Comparison of ENCODE assay signal across 8 cellular contexts in genomic region chr17:34981538-34982241, GRCh38. TPM values are rescaled to one million over a fixed set of nuclear protein-coding genes. Genes with fewer than 3 reads are reported as not detected.
A peak's percentile ranks its signal among the peaks of the same experiment; 100 is the strongest.
DNase-seq lines count a peak whose midpoint lies in the region; ATAC-seq and TF ChIP-seq lines count a peak whose summit lies in the region.

No MANE protein-coding gene starts in this region.

- no peaks in the 10 kb centered on the region for H3K27me3 ChIP-seq in BLaER1
- H3K27me3 ChIP-seq in iPS-18a (ENCODE audit: control insufficient read depth, insufficient read depth, low read length) = no peaks in the 10 kb centered on the region
- no peaks in the 10 kb centered on the region for H3K27me3 ChIP-seq in stomach smooth muscle (ENCODE audit: control insufficient read depth in 1 of 2, insufficient read depth in 2 of 2, low read length in 2 of 2)

- no peak for ATAC-seq in activated CD8-positive, alpha-beta T cell treated with anti-CD3 and anti-CD28 coated beads for 36 hours
- ATAC-seq in HG03139 (IDR thresholded peaks at IDR 0.05; ENCODE audit: unreplicated experiment) (no peak), GM18868 (IDR thresholded peaks at IDR 0.05; ENCODE audit: unreplicated experiment) (no peak), GM18909 (IDR thresholded peaks at IDR 0.05; ENCODE audit: poor library complexity, unreplicated experiment) (no peak)

- H4K20me1 ChIP-seq in BLaER1 = no peaks in the 10 kb centered on the region

- no peaks in the 10 kb centered on the region for H3K9me3 Mint-ChIP-seq in activated CD8-positive, alpha-beta T cell treated with anti-CD3 and anti-CD28 coated beads for 36 hours

- CTCF ChIA-PET in activated CD8-positive, alpha-beta T cell treated with anti-CD3 and anti-CD28 coated beads for 36 hours (lab: Charles Lee) = interaction anchor here (0.6 to 3.9 kb wide), 13 partner anchors 8 to 758 kb away, joined by 3 to 28 read pairs (median 4); partner anchors contain the start of gene RAD51D

- intact Hi-C loops in activated CD8-positive, alpha-beta T cell treated with anti-CD3 and anti-CD28 coated beads for 36 hours (cut with micrococcal nuclease) = loop anchor here (1.0 to 5.0 kb wide), 3 partner anchors 20 to 106 kb away; partner anchors contain the start of genes CCT6B, RFFL and ZNF830

- peak overlapping the region; percentile 99 for H3K27ac ChIP-seq in BLaER1
- H3K27ac ChIP-seq in iPS-18a (ENCODE audit: low read length) = peak overlapping the region; percentile 88
- peak overlapping the region; percentile 96 for H3K27ac ChIP-seq in stomach smooth muscle (ENCODE audit: low read length)

- H3K9ac ChIP-seq in BLaER1 (peak overlapping the region; percentile 98), iPS-18a (ENCODE audit: low read length) (peak overlapping the region; percentile 98), stomach smooth muscle (ENCODE audit: low read length in 2 of 2) (peak overlapping the region; percentile 94 to 99)

- H3K27me3 Mint-ChIP-seq in activated CD8-positive, alpha-beta T cell treated with anti-CD3 and anti-CD28 coated beads for 36 hours = no peaks in the 10 kb centered on the region

- peaks cover 32% of the 10 kb centered on the region for H3K4me1 ChIP-seq in BLaER1
- H3K4me1 ChIP-seq in iPS-18a (ENCODE audit: control insufficient read depth, low read depth, low read length) = peaks cover 14% of the 10 kb centered on the region
- H3K4me1 ChIP-seq in stomach smooth muscle (ENCODE audit: control insufficient read depth, insufficient read depth, low read length) = peaks cover 17% of the 10 kb centered on the region

- H3K9me3 ChIP-seq in BLaER1 = no peaks in the 10 kb centered on the region
- no peaks in the 10 kb centered on the region for H3K9me3 ChIP-seq in iPS-18a (ENCODE audit: control insufficient read depth, low read depth, low read length)
- no peaks in the 10 kb centered on the region for H3K9me3 ChIP-seq in stomach smooth muscle (ENCODE audit: control insufficient read depth in 2 of 2, low read length in 2 of 2)

- DNase-seq in HFF-Myc (ENCODE audit: extremely low read depth, low read depth) = no peak
- DNase-seq in activated CD8-positive, alpha-beta T cell treated with anti-CD3 and anti-CD28 coated beads for 36 hours = no peak

- H3K4me1 Mint-ChIP-seq in activated CD8-positive, alpha-beta T cell treated with anti-CD3 and anti-CD28 coated beads for 36 hours (ENCODE audit: low read depth) = peaks cover 45% of the 10 kb centered on the region

- peak overlapping the region; percentile 89 for H3K27ac Mint-ChIP-seq in activated CD8-positive, alpha-beta T cell treated with anti-CD3 and anti-CD28 coated beads for 36 hours

- H3K36me3 ChIP-seq in BLaER1 (peaks cover 39% of the 10 kb centered on the region), iPS-18a (ENCODE audit: control insufficient read depth, low read depth, low read length) (peaks cover 32% of the 10 kb centered on the region), stomach smooth muscle (ENCODE audit: control insufficient read depth in 2 of 2, insufficient read depth in 2 of 2, low read length in 2 of 2) (peaks cover 10 to 17% of the 10 kb centered on the region in 2 donors)

- TF ChIP-seq CTCF in HFF-Myc (IDR thresholded peaks at IDR 0.05; ENCODE audit: low read depth, low read length, missing control alignments) = no peak
- peak; percentile 11 for TF ChIP-seq CTCF in activated CD8-positive, alpha-beta T cell treated with anti-CD3 and anti-CD28 coated beads for 36 hours (IDR thresholded peaks at IDR 0.05)

- peaks cover 32% of the 10 kb centered on the region for H3K36me3 Mint-ChIP-seq in activated CD8-positive, alpha-beta T cell treated with anti-CD3 and anti-CD28 coated beads for 36 hours (ENCODE audit: low read depth)

- H3K4me2 ChIP-seq in BLaER1 = peak overlapping the region; percentile 87

- H3K4me3 ChIP-seq in BLaER1 = peak overlapping the region; percentile 92
- peak overlapping the region; percentile 84 for H3K4me3 ChIP-seq in HFF-Myc (replicated peaks; ENCODE audit: low read depth, low read length)
- H3K4me3 ChIP-seq in iPS-18a (ENCODE audit: low read length) = peak overlapping the region; percentile 96
- peak overlapping the region; percentile 70 to 82 for H3K4me3 ChIP-seq in stomach smooth muscle (ENCODE audit: low read length in 2 of 2)

- POLR2A ChIA-PET in activated CD8-positive, alpha-beta T cell treated with anti-CD3 and anti-CD28 coated beads for 36 hours (lab: Charles Lee) = interaction anchor here (0.7 to 6.3 kb wide), 17 partner anchors 9 to 597 kb away, joined by 3 to 51 read pairs (median 6); partner anchors contain the start of genes CCT6B, PEX12, RAD51D and RFFL

- peak overlapping the region; percentile 84 for H3K4me3 Mint-ChIP-seq in activated CD8-positive, alpha-beta T cell treated with anti-CD3 and anti-CD28 coated beads for 36 hours

RNA-seq across cellular contexts. Expression of gene LIG3, which starts 1.4 kb away (rescaled TPM):
- 10 to 100 TPM; 44.1 to 50.4 TPM for total RNA-seq in activated CD8-positive, alpha-beta T cell treated with anti-CD3 and anti-CD28 coated beads for 36 hours

RNA-seq across cellular contexts. Expression of gene ZNF830, which starts 20.4 kb away (rescaled TPM):
- 10 to 100 TPM; 18.8 to 22.5 TPM for total RNA-seq in activated CD8-positive, alpha-beta T cell treated with anti-CD3 and anti-CD28 coated beads for 36 hours

RNA-seq across cellular contexts. Expression of gene CCT6B, which starts 20.4 kb away (rescaled TPM):
- 1 to 10 TPM; 1.4 to 1.8 TPM for total RNA-seq in activated CD8-positive, alpha-beta T cell treated with anti-CD3 and anti-CD28 coated beads for 36 hours
